In genomic region chr17:82037113-82037888, GRCh38 we compare ENCODE assay signal across 8 cellular contexts. TPM values are rescaled to one million over a fixed set of nuclear protein-coding genes. Genes with fewer than 3 reads are reported as not detected.
DNase-seq lines count a peak whose midpoint lies in the region; TF ChIP-seq lines count a peak whose summit lies in the region.

Gene DCXR, minus strand, starts transcription at chr17:82037697. Its CDS starts 15 bp downstream, at chr17:82037682.

- peak; percentile 89 for DNase-seq in COLO829 (ENCODE audit: low spot score)
- DNase-seq in GM20000 (ENCODE audit: low spot score): peak; percentile 98
- peak; percentile 96 for DNase-seq in HT1080 (ENCODE audit: low read depth)
- DNase-seq in NOMO-1 (lab: John Stamatoyannopoulos, UW; ENCODE audit: unreplicated experiment in 2 of 2): peak; percentile 95 to 99
- peak; percentile 92 for DNase-seq in effector CD8-positive, alpha-beta T cell (lab: John Stamatoyannopoulos, UW)
- peak; percentile 97 for DNase-seq in medulla oblongata (ENCODE audit: extremely low spot score)
- peak; percentile 90 for DNase-seq in stimulated activated CD8-positive, alpha-beta memory T cell treated with anti-CD3 and anti-CD28 coated beads, Interleukin-12 subunit alpha, Interleukin-12 subunit beta, amount 100 ng/mL, for 1 hour (ENCODE audit: low read depth)

- POLR2A ChIA-PET in activated CD8-positive, alpha-beta memory T cell treated with anti-CD3 and anti-CD28 coated beads for 36 hours (lab: Charles Lee): interaction anchor here (0.7 to 1.4 kb wide), 10 partner anchors 12 to 177 kb away, joined by 3 to 7 read pairs (median 3); partner anchors contain the start of genes CENPX and LRRC45

- CTCF ChIA-PET in activated CD8-positive, alpha-beta memory T cell treated with anti-CD3 and anti-CD28 coated beads for 36 hours (lab: Charles Lee): interaction anchor here (0.6 to 2.0 kb wide), 12 partner anchors 9 to 140 kb away, joined by 3 to 5 read pairs (median 3); partner anchors contain the start of genes LRRC45 and MAFG

- peak; percentile 93 for TF ChIP-seq CTCF in GM20000 (IDR thresholded peaks at IDR 0.05; ENCODE audit: extremely low read depth, missing control alignments)

RNA-seq across cellular contexts. Expression of gene DCXR, which starts in this region (rescaled TPM):
- total RNA-seq in HT1080 (2014; rRNA removed; shearing (Covaris generic)): 75.1 and 83.5 TPM in 2 replicates
- polyA plus RNA-seq in HT1080 (2015; cell fraction: cytosol; rRNA removed): 59.4 and 65.8 TPM in 2 replicates
- 47.1 and 53.5 TPM in 2 replicates for polyA plus RNA-seq in HT1080 (2015; cell fraction: nucleus; rRNA removed)
- 100 to 1,000 TPM; 119 to 129 TPM for total RNA-seq in activated CD8-positive, alpha-beta memory T cell treated with anti-CD3 and anti-CD28 coated beads for 36 hours

Comparison
In these comparisons a context has a peak if more than half of its experiments do, and no peak if none do; other contexts are left out.
1. Peak in every context shown above with its lines: DNase-seq.